ENCODE assay signal across 1 cellular context in genomic region chr5:140401362-140402257, GRCh38.
TF ChIP-seq lines count a peak whose summit lies in the region.

Gene ANKHD1, plus strand, starts transcription at chr5:140401833. Its CDS starts 135 bp downstream, at chr5:140401968.

TF ChIP-seq in HepG2, 621 proteins besides CTCF, POLR2A, EP300 and RAD21 (continued from another document and continues in another):
- TF ChIP-seq SKIL (CRISPR knock-in tag; IDR thresholded peaks at IDR 0.05; ENCODE audit: borderline replicate concordance): no peak
- TF ChIP-seq CHD4 (IDR thresholded peaks at IDR 0.05; ENCODE audit: borderline replicate concordance, low read length): no peak
- TF ChIP-seq MAFK (conservative IDR thresholded peaks at IDR 0.05 in 1 of 2, IDR thresholded peaks at IDR 0.05 in 1 of 2; ENCODE audit: low read length in 2 of 2): no peak
- no peak; the same call in 1 of the 2 replicates for TF ChIP-seq ZNF276 (CRISPR knock-in tag; IDR thresholded peaks at IDR 0.05; ENCODE audit: low read depth)
- no peak; the same call in 1 of the 2 replicates for TF ChIP-seq ZNF792 (CRISPR knock-in tag; IDR thresholded peaks at IDR 0.05)
- TF ChIP-seq ZNF709 (CRISPR knock-in tag; IDR thresholded peaks at IDR 0.05): peak; percentile 31
- TF ChIP-seq ZSCAN30 (CRISPR knock-in tag; IDR thresholded peaks at IDR 0.05): no peak
- no peak; the same call in 1 of the 2 replicates for TF ChIP-seq ZNF451 (CRISPR knock-in tag; IDR thresholded peaks at IDR 0.05)
- TF ChIP-seq ZKSCAN8 (CRISPR knock-in tag; IDR thresholded peaks at IDR 0.05; ENCODE audit: borderline replicate concordance): no peak
- peak; percentile 95 for TF ChIP-seq KAT7 (CRISPR knock-in tag; IDR thresholded peaks at IDR 0.05; ENCODE audit: borderline replicate concordance)
- TF ChIP-seq ARNT (IDR thresholded peaks at IDR 0.05): no peak
- peak; percentile 76; the same call in 1 of the 2 replicates for TF ChIP-seq ZSCAN21 (CRISPR knock-in tag; IDR thresholded peaks at IDR 0.05; ENCODE audit: borderline replicate concordance)
- TF ChIP-seq NFE2L2 (IDR thresholded peaks at IDR 0.05; ENCODE audit: low read length): no peak
- no peak for TF ChIP-seq ZNF460 (CRISPR knock-in tag; IDR thresholded peaks at IDR 0.05; ENCODE audit: borderline replicate concordance)
- peak; percentile 66 for TF ChIP-seq ARID4A (CRISPR knock-in tag; IDR thresholded peaks at IDR 0.05; ENCODE audit: borderline replicate concordance)
- TF ChIP-seq ZIK1 (CRISPR knock-in tag; IDR thresholded peaks at IDR 0.05; ENCODE audit: borderline replicate concordance, low read depth): 0 out of 2 replicates have a peak, but pooled peaks have one; percentile 24
- peak; percentile 43 for TF ChIP-seq HOXA3 (CRISPR knock-in tag; IDR thresholded peaks at IDR 0.05)
- no peak for TF ChIP-seq IRX3 (CRISPR knock-in tag; IDR thresholded peaks at IDR 0.05; ENCODE audit: borderline replicate concordance, low read depth)
- peak; percentile 54; the same call in 1 of the 2 replicates for TF ChIP-seq HOXD1 (CRISPR knock-in tag; IDR thresholded peaks at IDR 0.05)
- peak; percentile 71; the same call in 1 of the 2 replicates for TF ChIP-seq KMT2A (CRISPR knock-in tag; IDR thresholded peaks at IDR 0.05)
- no peak; the same call in 1 of the 2 replicates for TF ChIP-seq FOXA3 (CRISPR knock-in tag; IDR thresholded peaks at IDR 0.05)
- 0 out of 2 replicates have a peak, but pooled peaks have one; percentile 75 for TF ChIP-seq KLF11 (CRISPR knock-in tag; IDR thresholded peaks at IDR 0.05)
- no peak for TF ChIP-seq ZKSCAN5 (CRISPR knock-in tag; IDR thresholded peaks at IDR 0.05)
- peak; percentile 60; the same call in 1 of the 2 replicates for TF ChIP-seq RAD51 (IDR thresholded peaks at IDR 0.05; ENCODE audit: borderline replicate concordance)
- peak; percentile 73 for TF ChIP-seq UBTF (CRISPR knock-in tag; IDR thresholded peaks at IDR 0.05)
- no peak for TF ChIP-seq CREBL2 (CRISPR knock-in tag; IDR thresholded peaks at IDR 0.05; ENCODE audit: borderline replicate concordance)
- peak; percentile 51; the same call in 1 of the 2 replicates for TF ChIP-seq PHF20 (CRISPR knock-in tag; IDR thresholded peaks at IDR 0.05)
- TF ChIP-seq KDM4B (CRISPR knock-in tag; IDR thresholded peaks at IDR 0.05): peak; percentile 25; the same call in 1 of the 2 replicates
- no peak for TF ChIP-seq TAF15 (IDR thresholded peaks at IDR 0.05; ENCODE audit: low read depth, low read length, poor library complexity, severe bottlenecking)
- peak; percentile 74; the same call in 1 of the 2 replicates for TF ChIP-seq NR1H2 (CRISPR knock-in tag; IDR thresholded peaks at IDR 0.05; ENCODE audit: borderline replicate concordance, low read depth)
- TF ChIP-seq POGZ (CRISPR knock-in tag; IDR thresholded peaks at IDR 0.05): no peak
- no peak for TF ChIP-seq REXO4 (CRISPR knock-in tag; IDR thresholded peaks at IDR 0.05; ENCODE audit: borderline replicate concordance)
- no peak for TF ChIP-seq AKNA (CRISPR knock-in tag; IDR thresholded peaks at IDR 0.05; ENCODE audit: borderline replicate concordance)
- peak; percentile 82; the same call in 1 of the 2 replicates for TF ChIP-seq TFAP4 (IDR thresholded peaks at IDR 0.05; ENCODE audit: borderline replicate concordance, low read depth)
- TF ChIP-seq CENPT (CRISPR knock-in tag; IDR thresholded peaks at IDR 0.05; ENCODE audit: low read depth): 0 out of 2 replicates have a peak, but pooled peaks have one; percentile 79
- TF ChIP-seq SETDB1 (CRISPR knock-in tag; IDR thresholded peaks at IDR 0.05; ENCODE audit: borderline replicate concordance): no peak
- TF ChIP-seq NR0B2 (CRISPR knock-in tag; IDR thresholded peaks at IDR 0.05): peak; percentile 80; the same call in 1 of the 2 replicates
- TF ChIP-seq BRD4 (CRISPR knock-in tag; IDR thresholded peaks at IDR 0.05): peak; percentile 89
- peak; percentile 61 for TF ChIP-seq HNRNPK (IDR thresholded peaks at IDR 0.05; ENCODE audit: low read depth, low read length, poor library complexity, severe bottlenecking)
- TF ChIP-seq FOXK2 (IDR thresholded peaks at IDR 0.05): peak; percentile 29; the same call in 1 of the 2 replicates
- no peak for TF ChIP-seq HHEX (CRISPR knock-in tag; IDR thresholded peaks at IDR 0.05)
- TF ChIP-seq ZNF777 (CRISPR knock-in tag; IDR thresholded peaks at IDR 0.05): peak; percentile 68
- TF ChIP-seq ZNF207 (IDR thresholded peaks at IDR 0.05; ENCODE audit: borderline replicate concordance): no peak
- TF ChIP-seq E2F5 (CRISPR knock-in tag; conservative IDR thresholded peaks at IDR 0.05): peak; percentile 33; the same call in 1 of the 2 replicates
- peak; percentile 96 for TF ChIP-seq SOX13 (IDR thresholded peaks at IDR 0.05)
- TF ChIP-seq SOX13 (CRISPR knock-in tag; conservative IDR thresholded peaks at IDR 0.05 in 1 of 2, IDR thresholded peaks at IDR 0.05 in 1 of 2): no peak; a peak in 1 of 4 replicates
- peak; percentile 23; the same call in 1 of the 2 replicates for TF ChIP-seq HCFC1 (IDR thresholded peaks at IDR 0.05; ENCODE audit: low read depth, low read length)
- no peak for TF ChIP-seq TBL1XR1 (IDR thresholded peaks at IDR 0.05; ENCODE audit: borderline replicate concordance, low read length, partially characterized antibody)
